ENCODE assay signal across 15 cellular contexts in genomic region chr12:3311027-3311402, GRCh38.
A peak's percentile ranks its signal among the peaks of the same experiment; 100 is the strongest.
DNase-seq lines count a peak whose midpoint lies in the region; ATAC-seq and TF ChIP-seq lines count a peak whose summit lies in the region.
"Had no signal": no experiment of that assay in that cellular context is flagged by ENCODE, and none has a peak within 500 bp of the region (broad histone marks: within the 10 kb centered on the region; RNA-seq: fewer than 3 reads in every experiment).

No MANE protein-coding gene starts in this region.

- POLR2A ChIA-PET in MCF 10A (lab: Yijun Ruan, JAX), result interaction anchor here (0.5 to 1.6 kb wide), 3 partner anchors 11 to 212 kb away, joined by 3 to 8 read pairs (median 3); no protein-coding TSS in a partner anchor

- CTCF ChIA-PET in MCF 10A (lab: Yijun Ruan, JAX), result interaction anchor here (0.6 to 7.6 kb wide), 7 partner anchors 10 to 493 kb away, joined by 3 to 135 read pairs (median 5); no protein-coding TSS in a partner anchor

- no peak for TF ChIP-seq POLR2A in GM18505 (IDR thresholded peaks at IDR 0.05; ENCODE audit: borderline replicate concordance, extremely low read depth, insufficient read depth, insufficient read length)

- no peak for ATAC-seq in GM18505 (IDR thresholded peaks at IDR 0.05; ENCODE audit: unreplicated experiment)

- TF ChIP-seq CTCF in MCF 10A (IDR thresholded peaks at IDR 0.05; ENCODE audit: unreplicated experiment), result no peak

- intact Hi-C loops in MCF 10A (cut with micrococcal nuclease), result no loop called here

- peak; percentile 72 for DNase-seq in ELR (ENCODE audit: low read depth)
- peak; percentile 17 for DNase-seq in NCI-H2081 treated with DMSO at 0.1 percent for 48 hours (lab: John Stamatoyannopoulos, UW)
- peak; percentile 87 for DNase-seq in MCF 10A (ENCODE audit: unreplicated experiment)
- peak; percentile 18 for DNase-seq in occipital lobe (lab: John Stamatoyannopoulos, UW)
- no peak for DNase-seq in stimulated activated CD4-positive, alpha-beta T cell treated with anti-CD3 and anti-CD28 coated beads, Interleukin-4, amount 100 ng/mL, for 1 hour
- no peak for DNase-seq in activated CD4-positive, alpha-beta T cell treated with anti-CD3 and anti-CD28 coated beads, Interleukin-2, amount 50 U/mL, for 48 hours
- DNase-seq in iPS-NIHi7 (ENCODE audit: extremely low spot score), result no peak
- DNase-seq: activated CD4-positive, CD25-positive, alpha-beta regulatory T cell treated with anti-CD3 and anti-CD28 coated beads, Interleukin-2, amount 50 U/mL, for 72 hours; activated gamma-delta T cell; CD4-positive, CD25-positive, alpha-beta regulatory T cell; NCI-H2171 treated with DMSO at 0.1 percent for 48 hours; nephron progenitor cell had no signal

- no peaks in the 10 kb centered on the region for H3K36me3 Mint-ChIP-seq in MCF 10A (ENCODE audit: insufficient read depth, unreplicated experiment)
- H3K36me3 Mint-ChIP-seq: CD4-positive, CD25-positive, alpha-beta regulatory T cell; IgD-negative memory B cell had no signal

- H3K27ac Mint-ChIP-seq in MCF 10A (ENCODE audit: low read depth, unreplicated experiment), result peak overlapping the region; percentile 84
- H3K27ac Mint-ChIP-seq: CD4-positive, CD25-positive, alpha-beta regulatory T cell; IgD-negative memory B cell; nephron progenitor cell had no signal

- H3K4me1 Mint-ChIP-seq in MCF 10A (ENCODE audit: insufficient read depth, unreplicated experiment), result peaks cover 46% of the 10 kb centered on the region
- H3K4me1 Mint-ChIP-seq: CD4-positive, CD25-positive, alpha-beta regulatory T cell; central memory CD8-positive, alpha-beta T cell; IgD-negative memory B cell had no signal

- BruUV-seq in MCF 10A (replicated peaks; lab: Mats Ljungman, UMichigan), result no TSS peak

- no peaks in the 10 kb centered on the region for H3K27me3 Mint-ChIP-seq in MCF 10A (ENCODE audit: insufficient read depth, unreplicated experiment)

- H3K9me3 Mint-ChIP-seq in MCF 10A (ENCODE audit: unreplicated experiment), result no peaks in the 10 kb centered on the region
- H3K9me3 Mint-ChIP-seq: central memory CD8-positive, alpha-beta T cell; IgD-negative memory B cell; nephron progenitor cell had no signal

- H3K4me3 Mint-ChIP-seq in MCF 10A (ENCODE audit: unreplicated experiment), result no peak overlapping the region
- H3K4me3 Mint-ChIP-seq: CD4-positive, CD25-positive, alpha-beta regulatory T cell; central memory CD8-positive, alpha-beta T cell; IgD-negative memory B cell; nephron progenitor cell had no signal

Comparison
In these comparisons a context has a peak if more than half of its experiments do, and no peak if none do; other contexts are left out.
1. DNase-seq: peak in ELR (single experiment), NCI-H2081 treated with DMSO at 0.1 percent for 48 hours (single experiment), MCF 10A (single experiment) and occipital lobe (single experiment); none in stimulated activated CD4-positive, alpha-beta T cell treated with anti-CD3 and anti-CD28 coated beads, Interleukin-4, amount 100 ng/mL, for 1 hour (single experiment), activated CD4-positive, alpha-beta T cell treated with anti-CD3 and anti-CD28 coated beads, Interleukin-2, amount 50 U/mL, for 48 hours (0 of 2) and iPS-NIHi7 (single experiment).